Comparison of ENCODE assay signal across 10 cellular contexts in the genomic region with DNA sequence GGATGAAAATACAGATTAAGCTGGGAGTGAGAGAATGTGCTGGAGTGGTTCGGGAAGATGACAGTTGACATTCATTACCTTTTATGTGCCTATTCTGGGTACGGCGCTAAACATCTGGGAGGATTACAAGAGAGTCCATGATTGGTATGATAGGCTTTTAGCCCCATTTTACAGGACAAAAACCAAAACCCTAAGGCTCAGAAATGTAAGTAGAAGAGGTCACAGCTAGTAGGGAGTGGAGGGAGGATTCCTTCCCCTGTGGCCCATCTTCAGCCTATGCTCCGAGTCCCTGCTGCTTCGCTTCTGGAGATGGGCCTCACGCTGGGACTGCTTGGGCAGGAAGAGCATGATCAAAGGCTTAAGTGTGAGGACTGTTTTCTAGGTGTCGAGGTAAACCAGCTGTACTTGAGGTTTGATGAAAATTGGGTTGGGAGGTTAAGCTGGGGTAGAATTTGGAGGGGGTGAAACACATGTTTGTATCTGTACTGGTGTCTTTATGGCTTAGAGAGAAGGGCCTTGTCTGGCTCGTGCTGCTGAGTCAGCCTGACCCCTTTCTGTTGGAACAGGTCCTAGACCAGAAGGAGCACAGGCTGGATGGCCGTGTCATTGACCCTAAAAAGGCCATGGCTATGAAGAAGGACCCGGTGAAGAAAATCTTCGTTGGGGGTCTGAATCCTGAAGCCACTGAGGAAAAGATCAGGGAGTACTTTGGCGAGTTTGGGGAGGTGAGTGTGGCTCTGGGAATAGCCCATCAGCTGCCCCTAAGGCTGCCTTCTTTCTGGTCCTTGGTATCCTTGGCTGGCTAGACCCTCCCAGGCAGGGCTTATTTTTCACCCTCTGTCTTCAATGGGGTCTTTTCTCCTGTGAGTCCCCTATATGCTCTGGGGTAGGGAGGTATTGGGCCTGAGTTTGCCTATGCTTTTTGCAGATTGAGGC. TPM values are rescaled to one million over a fixed set of nuclear protein-coding genes. Genes with fewer than 3 reads are reported as not detected.
DNase-seq lines count a peak whose midpoint lies in the region; ATAC-seq and TF ChIP-seq lines count a peak whose summit lies in the region.
"Had no signal": no experiment of that assay in that cellular context is flagged by ENCODE, and none has a peak within 500 bp of the region (broad histone marks: within the 10 kb centered on the region; RNA-seq: fewer than 3 reads in every experiment).

No MANE protein-coding gene starts in this region.

- TF ChIP-seq POLR2A in tibial nerve (IDR thresholded peaks at IDR 0.05) (no peak), thyroid gland (IDR thresholded peaks at IDR 0.05) (no peak)

- intact Hi-C loops in left lung (cut with DNase I): no loop called here
- intact Hi-C loops in thyroid gland (cut with DNase I): no loop called here

- H3K36me3 ChIP-seq in left lung (peaks cover 0 to 55% of the 10 kb centered on the region in 2 donors), tibial nerve (peaks cover 0 to 49% (median 43%) of the 10 kb centered on the region in 3 donors), thyroid gland (peaks cover 40 to 43% of the 10 kb centered on the region in 2 donors)

- H3K27ac ChIP-seq in left lung: peak overlapping the region; percentile 37 to 85
- peak overlapping the region in 3 of 4 donors; percentile 70 to 95 (median 91) for H3K27ac ChIP-seq in tibial nerve
- no peak overlapping the region for H3K27ac ChIP-seq in thyroid gland

- TF ChIP-seq CTCF in left lung (IDR thresholded peaks at IDR 0.05) (no peak), tibial nerve (IDR thresholded peaks at IDR 0.05) (no peak), thyroid gland (IDR thresholded peaks at IDR 0.05) (no peak)

- TF ChIP-seq EP300 in tibial nerve (IDR thresholded peaks at IDR 0.05): no peak

- H3K9me3 ChIP-seq in left lung (no peaks in the 10 kb centered on the region), tibial nerve (no peaks in the 10 kb centered on the region), thyroid gland (no peaks in the 10 kb centered on the region)

- H3K4me1 ChIP-seq in left lung (peaks cover 24 to 52% of the 10 kb centered on the region in 2 donors), tibial nerve (peaks cover 0 to 39% (median 20%) of the 10 kb centered on the region in 4 donors), thyroid gland (peaks cover 21 to 26% of the 10 kb centered on the region in 2 donors)

- WGBS in tibial nerve, 2 donors: 32 to 35% methylated on average over 12 of the region's 12 CpGs
- 55 to 59% methylated on average over 12 of the region's 12 CpGs for WGBS in thyroid gland, 2 donors

- ATAC-seq in left lung: no peak
- ATAC-seq in HG02840 (IDR thresholded peaks at IDR 0.05; ENCODE audit: low FRiP score, unreplicated experiment): no peak

- peak; percentile 62 for DNase-seq in activated effector memory CD4-positive, alpha-beta T cell treated with anti-CD3 and anti-CD28 coated beads, Interleukin-2, amount 50 U/mL, for 16 hours
- DNase-seq in activated effector memory CD4-positive, alpha-beta T cell treated with Interleukin-2 at 50 U/mL for 16 hours: no peak
- DNase-seq in amniotic epithelial cell (ENCODE audit: low read depth) (peak; percentile 34), left lung (no peak), tibial nerve (ENCODE audit: low spot score in 2 of 2) (no peak), thyroid gland (no peak)
- DNase-seq in stimulated activated CD4-positive, alpha-beta T cell treated with anti-CD3 and anti-CD28 coated beads, Interleukin-4, amount 100 ng/mL, for 1 hour: no peak

- H3K4me3 ChIP-seq in left lung (peak overlapping the region; percentile 84 to 86), tibial nerve (peak overlapping the region; percentile 81 to 99 (median 92)), thyroid gland (replicated peaks in 1 of 3) (peak overlapping the region in 1 of 3 donors; percentile 99)

- H3K27me3 ChIP-seq in left lung (no peaks in the 10 kb centered on the region), tibial nerve (no peaks in the 10 kb centered on the region), thyroid gland (no peaks in the 10 kb centered on the region)

RNA-seq across cellular contexts. Expression of a gene that starts 2.1 kb away (rescaled TPM):
- total RNA-seq in left lung (100 to 1,000 TPM; 126 to 178 TPM), tibial nerve (100 to 1,000 TPM in 3 of 4 donors, 10 to 100 TPM in 1; 92.0 to 135 (median 122) TPM), thyroid gland (100 to 1,000 TPM in 2 of 4 donors, 10 to 100 TPM in 2; 65.0 to 111 (median 90.4) TPM)

RNA-seq across cellular contexts. Expression of a gene that starts 19.3 kb away (rescaled TPM):
- total RNA-seq in left lung (not detected), tibial nerve (not detected), thyroid gland (not detected)
- total RNA-seq: Daoy, renal cortical epithelial cell had no signal

RNA-seq across cellular contexts. Expression of a gene that starts 26.2 kb away (rescaled TPM):
- total RNA-seq in left lung: 10 to 100 TPM; 71.9 to 87.9 TPM
- 100 to 1,000 TPM in 2 of 4 donors, 10 to 100 TPM in 2; 77.2 to 121 (median 97.1) TPM for total RNA-seq in tibial nerve
- total RNA-seq in thyroid gland: 10 to 100 TPM; 61.7 to 90.9 (median 76.0) TPM

RNA-seq across cellular contexts. Expression of a gene that starts 52.7 kb away (rescaled TPM):
- total RNA-seq in left lung: 100 to 1,000 TPM in 1 of 2 donors, 10 to 100 TPM in 1; 65.0 to 105 TPM
- total RNA-seq in tibial nerve: 100 to 1,000 TPM; 139 to 290 (median 159) TPM
- 100 to 1,000 TPM; 109 to 257 (median 177) TPM for total RNA-seq in thyroid gland

Comparison
In these comparisons a context has a peak if more than half of its experiments do, and no peak if none do; other contexts are left out.
1. DNase-seq: peak in activated effector memory CD4-positive, alpha-beta T cell treated with anti-CD3 and anti-CD28 coated beads, Interleukin-2, amount 50 U/mL, for 16 hours (single experiment) and amniotic epithelial cell (single experiment); none in activated effector memory CD4-positive, alpha-beta T cell treated with Interleukin-2 at 50 U/mL for 16 hours (single experiment), left lung (0 of 2), tibial nerve (0 of 2), stimulated activated CD4-positive, alpha-beta T cell treated with anti-CD3 and anti-CD28 coated beads, Interleukin-4, amount 100 ng/mL, for 1 hour (single experiment) and thyroid gland (0 of 2).
2. H3K27ac ChIP-seq: peak in left lung (2 of 2) and tibial nerve (3 of 4); none in thyroid gland (0 of 3).